ENCODE assay signal across 1 cellular context in genomic region chr13:78753457-78753856, GRCh38.
TF ChIP-seq lines count a peak whose summit lies in the region.

No MANE protein-coding gene starts in this region.

TF ChIP-seq in H1, 55 proteins besides CTCF, POLR2A, EP300 and RAD21 (continued from another document):
- no peak for TF ChIP-seq TCF12 (IDR thresholded peaks at IDR 0.05; ENCODE audit: low read depth, low read length)
- no peak for TF ChIP-seq HDAC6 (IDR thresholded peaks at IDR 0.05; ENCODE audit: low read depth, low read length)
- TF ChIP-seq ATF3 (IDR thresholded peaks at IDR 0.05; ENCODE audit: insufficient read depth, low read depth, low read length), result no peak
- no peak for TF ChIP-seq ATF2 (IDR thresholded peaks at IDR 0.05; ENCODE audit: low read length)
- TF ChIP-seq RFX5 (IDR thresholded peaks at IDR 0.05; ENCODE audit: borderline replicate concordance, low read depth, low read length), result no peak
- no peak for TF ChIP-seq TEAD4 (IDR thresholded peaks at IDR 0.05; ENCODE audit: low read depth, low read length)
- TF ChIP-seq MAFK (IDR thresholded peaks at IDR 0.05; ENCODE audit: low read depth, low read length), result no peak
- TF ChIP-seq NRF1 (IDR thresholded peaks at IDR 0.05; ENCODE audit: low read depth, low read length), result no peak
